In genomic region chr9:72489986-72490385, GRCh38 we compare ENCODE assay signal across 9 cellular contexts. TPM values are rescaled to one million over a fixed set of nuclear protein-coding genes. Genes with fewer than 3 reads are reported as not detected.
"Had no signal": no experiment of that assay in that cellular context is flagged by ENCODE, and none has a peak within 500 bp of the region (broad histone marks: within the 10 kb centered on the region; RNA-seq: fewer than 3 reads in every experiment).

No MANE protein-coding gene starts in this region.

- ATAC-seq: GM23338, HCT116 had no signal

- DNase-seq: GM23248, GOT3, H7, H9, HCEC 1CT, HFFc6 had no signal

RNA-seq across cellular contexts. Expression of gene TMC1, which starts 31.4 kb away (rescaled TPM):
- total RNA-seq: GM23248, H4, H7 had no signal
